Comparison of ENCODE assay signal across 25 cellular contexts in genomic region chr1:46594068-46594467, GRCh38.
DNase-seq lines count a peak whose midpoint lies in the region; ATAC-seq, FAIRE-seq and TF ChIP-seq lines count a peak whose summit lies in the region.
"Had no signal": no experiment of that assay in that cellular context is flagged by ENCODE, and none has a peak within 500 bp of the region (broad histone marks: within the 10 kb centered on the region; RNA-seq: fewer than 3 reads in every experiment).

No MANE protein-coding gene starts in this region.

- no peaks in the 10 kb centered on the region for H3K27me3 Mint-ChIP-seq in dendritic cell treated with granulocyte-macrophage colony-stimulating factor and Interleukin-4, amounts not matched to agents 40 ng/mL and 50 ng/mL, for 4 days
- H3K27me3 Mint-ChIP-seq: activated T-cell treated with anti-CD3 and anti-CD28 coated beads, Interleukin-2, amount 50 U/mL, for 24 hours had no signal

- peak overlapping the region; percentile 51 for H3K4me3 Mint-ChIP-seq in dendritic cell treated with granulocyte-macrophage colony-stimulating factor and Interleukin-4, amounts not matched to agents 40 ng/mL and 50 ng/mL, for 4 days
- H3K4me3 Mint-ChIP-seq: activated naive CD4-positive, alpha-beta T cell treated with anti-CD3 and anti-CD28 coated beads for 36 hours; activated T-cell treated with anti-CD3 and anti-CD28 coated beads, Interleukin-2, amount 50 U/mL, for 24 hours had no signal

- H3K4me3 ChIP-seq in BLaER1 treated with 17β-estradiol and CSF1 and Interleukin-3, amounts not matched to agents 10 nM and 100 nM: peak overlapping the region in 4 of 10 experiments; percentile 24 to 51 (median 37); a peak in 4 of 20 replicates
- peak overlapping the region; percentile 26 to 31 for H3K4me3 ChIP-seq in neutrophil (ENCODE audit: low read depth in 1 of 2, low read length in 1 of 2)
- H3K4me3 ChIP-seq: ascending aorta, psoas muscle had no signal

- ATAC-seq in GM21381 (IDR thresholded peaks at IDR 0.05; ENCODE audit: unreplicated experiment): no peak
- ATAC-seq: psoas muscle; stimulated activated naive CD8-positive, alpha-beta T cell treated with anti-CD3 and anti-CD28 coated beads, Interleukin-15, Interleukin-2, amounts not matched to agents 100 U/mL and 50 U/mL, for 24 hours had no signal

- intact Hi-C loops in dendritic cell treated with granulocyte-macrophage colony-stimulating factor and Interleukin-4, amounts not matched to agents 40 ng/mL and 50 ng/mL, for 4 days (cut with micrococcal nuclease): no loop called here

- no peak for FAIRE-seq in GM19239 (lab: Jason Lieb, UNC)
- FAIRE-seq: G401.6, GM18507, HTR-8/SVneo had no signal

- H3K4me2 ChIP-seq in BLaER1 treated with 17β-estradiol and CSF1 and Interleukin-3, amounts not matched to agents 10 nM and 100 nM: peak overlapping the region; percentile 78 to 97 (median 93)

- peak overlapping the region in 10 of 11 experiments; percentile 62 to 99 (median 89); a peak in 17 of 22 replicates for H3K27ac ChIP-seq in BLaER1 treated with 17β-estradiol and CSF1 and Interleukin-3, amounts not matched to agents 10 nM and 100 nM
- peak overlapping the region; percentile 92 for H3K27ac ChIP-seq in neutrophil
- H3K27ac ChIP-seq: 22Rv1, psoas muscle had no signal

- peaks cover 0 to 25% (median 11%) of the 10 kb centered on the region in 11 experiments; a peak in 11 of 22 replicates for H3K9me3 ChIP-seq in BLaER1 treated with 17β-estradiol and CSF1 and Interleukin-3, amounts not matched to agents 10 nM and 100 nM (replicated peaks in 1 of 11)
- no peaks in the 10 kb centered on the region for H3K9me3 ChIP-seq in neutrophil
- H3K9me3 ChIP-seq: ascending aorta, psoas muscle had no signal

- no peak for TF ChIP-seq CTCF in neutrophil (IDR thresholded peaks at IDR 0.05)

- H3K9me3 Mint-ChIP-seq in dendritic cell treated with granulocyte-macrophage colony-stimulating factor and Interleukin-4, amounts not matched to agents 40 ng/mL and 50 ng/mL, for 4 days: no peaks in the 10 kb centered on the region
- H3K9me3 Mint-ChIP-seq: activated naive CD4-positive, alpha-beta T cell treated with anti-CD3 and anti-CD28 coated beads for 36 hours; activated T-cell treated with anti-CD3 and anti-CD28 coated beads, Interleukin-2, amount 50 U/mL, for 24 hours had no signal

- H3K36me3 Mint-ChIP-seq in dendritic cell treated with granulocyte-macrophage colony-stimulating factor and Interleukin-4, amounts not matched to agents 40 ng/mL and 50 ng/mL, for 4 days (ENCODE audit: low read depth): peaks cover 82% of the 10 kb centered on the region

- H3K27me3 ChIP-seq in BLaER1 treated with 17β-estradiol and CSF1 and Interleukin-3, amounts not matched to agents 10 nM and 100 nM: no peaks in the 10 kb centered on the region
- no peaks in the 10 kb centered on the region for H3K27me3 ChIP-seq in neutrophil
- H3K27me3 ChIP-seq: ascending aorta had no signal

- peaks cover 0 to 14% (median 0%) of the 10 kb centered on the region in 11 experiments; a peak in 3 of 22 replicates for H4K20me1 ChIP-seq in BLaER1 treated with 17β-estradiol and CSF1 and Interleukin-3, amounts not matched to agents 10 nM and 100 nM

- peak; percentile 17 for DNase-seq in NOMO-1 treated with DMSO at 0.1 percent for 48 hours (lab: John Stamatoyannopoulos, UW; ENCODE audit: unreplicated experiment)
- no peak for DNase-seq in NOMO-1 treated with dmso at 0.1 percent for 144 hours (lab: John Stamatoyannopoulos, UW; ENCODE audit: unreplicated experiment)
- no peak for DNase-seq in NCI-H187 (lab: John Stamatoyannopoulos, UW)
- no peak for DNase-seq in GM19239 (ENCODE audit: insufficient read length, low spot score)
- DNase-seq: activated CD4-positive, alpha-beta T cell treated with anti-CD3 and anti-CD28 coated beads, Interleukin-2, amount 50 U/mL, for 1 hour; activated naive CD4-positive, alpha-beta T cell treated with anti-CD3 and anti-CD28 coated beads for 36 hours; activated T-cell treated with anti-CD3 and anti-CD28 coated beads, Interleukin-2, amount 50 U/mL, for 24 hours; foreskin fibroblast; Karpas-422; NCI-H1694 treated with DMSO at 0.1 percent for 48 hours; NCI-H2227 treated with DMSO at 0.1 percent for 48 hours; psoas muscle; stimulated activated CD4-positive, alpha-beta T cell treated with anti-CD3 and anti-CD28 coated beads, Interleukin-4, amount 100 ng/mL, for 24 hours; stimulated activated naive CD8-positive, alpha-beta T cell treated with anti-CD3 and anti-CD28 coated beads, Interleukin-15, Interleukin-2, amounts not matched to agents 100 U/mL and 50 U/mL, for 24 hours; SW 1271; trophoblast cell had no signal

- peak overlapping the region in 7 of 11 experiments; percentile 61 to 94 (median 82); a peak in 13 of 22 replicates for H3K9ac ChIP-seq in BLaER1 treated with 17β-estradiol and CSF1 and Interleukin-3, amounts not matched to agents 10 nM and 100 nM

- H3K27ac Mint-ChIP-seq in dendritic cell treated with granulocyte-macrophage colony-stimulating factor and Interleukin-4, amounts not matched to agents 40 ng/mL and 50 ng/mL, for 4 days: peak overlapping the region; percentile 89
- H3K27ac Mint-ChIP-seq: activated naive CD4-positive, alpha-beta T cell treated with anti-CD3 and anti-CD28 coated beads for 36 hours had no signal

- H3K4me1 ChIP-seq in BLaER1 treated with 17β-estradiol and CSF1 and Interleukin-3, amounts not matched to agents 10 nM and 100 nM: peaks cover 18 to 96% (median 59%) of the 10 kb centered on the region in 10 experiments
- peaks cover 32 to 49% of the 10 kb centered on the region in 2 experiments for H3K4me1 ChIP-seq in neutrophil (ENCODE audit: control insufficient read depth in 1 of 2, insufficient read depth in 1 of 2, low read depth in 1 of 2, low read length in 1 of 2)
- H3K4me1 ChIP-seq: ascending aorta had no signal

- H3K36me3 ChIP-seq in BLaER1 treated with 17β-estradiol and CSF1 and Interleukin-3, amounts not matched to agents 10 nM and 100 nM: peaks cover 51 to 77% (median 61%) of the 10 kb centered on the region in 11 experiments
- H3K36me3 ChIP-seq in neutrophil: peaks cover 56% of the 10 kb centered on the region

- peaks cover 96% of the 10 kb centered on the region for H3K4me1 Mint-ChIP-seq in dendritic cell treated with granulocyte-macrophage colony-stimulating factor and Interleukin-4, amounts not matched to agents 40 ng/mL and 50 ng/mL, for 4 days (ENCODE audit: low read depth)
